Comparison of ENCODE assay signal across 23 cellular contexts in genomic region chr22:21703684-21704316, GRCh38.
"Had no signal": no experiment of that assay in that cellular context is flagged by ENCODE, and none has a peak within 500 bp of the region (broad histone marks: within the 10 kb centered on the region; RNA-seq: fewer than 3 reads in every experiment).

No MANE protein-coding gene starts in this region.

- H3K4me3 Mint-ChIP-seq: activated naive CD4-positive, alpha-beta T cell treated with anti-CD3 and anti-CD28 coated beads, Interleukin-2, amount 10 ng/mL, durations not matched to agents 7 days and 5 days had no signal

- FAIRE-seq: colon, kidney had no signal

- H3K27me3 Mint-ChIP-seq: activated naive CD4-positive, alpha-beta T cell treated with anti-CD3 and anti-CD28 coated beads, Interleukin-2, amount 10 ng/mL, durations not matched to agents 7 days and 5 days; progenitor cell of endocrine pancreas had no signal

- H3K27ac Mint-ChIP-seq: activated naive CD4-positive, alpha-beta T cell treated with anti-CD3 and anti-CD28 coated beads, Interleukin-2, amount 10 ng/mL, durations not matched to agents 7 days and 5 days; progenitor cell of endocrine pancreas had no signal

- H3K9me3 Mint-ChIP-seq: activated naive CD4-positive, alpha-beta T cell treated with anti-CD3 and anti-CD28 coated beads, Interleukin-2, amount 10 ng/mL, durations not matched to agents 7 days and 5 days had no signal

- H3K4me3 ChIP-seq: dorsolateral prefrontal cortex, left lung, stomach, testis, upper lobe of left lung had no signal

- DNase-seq: activated CD4-positive, alpha-beta T cell treated with anti-CD3 and anti-CD28 coated beads, Interleukin-2, amount 50 U/mL, for 1 hour; activated CD4-positive, CD25-positive, alpha-beta regulatory T cell treated with anti-CD3 and anti-CD28 coated beads, Interleukin-2, amount 50 U/mL, for 72 hours; activated CD8-positive, alpha-beta memory T cell treated with anti-CD3 and anti-CD28 coated beads, Interleukin-2, amount 50 U/mL, for 48 hours; activated effector memory CD4-positive, alpha-beta T cell treated with Interleukin-2 at 50 U/mL for 16 hours; activated naive CD4-positive, alpha-beta T cell treated with anti-CD3 and anti-CD28 coated beads, Interleukin-2, amount 10 ng/mL, durations not matched to agents 7 days and 5 days; activated T-cell treated with anti-CD3 and anti-CD28 coated beads, Interleukin-2, amount 50 U/mL, for 48 hours; brain microvascular endothelial cell; central memory CD4-positive, alpha-beta T cell; dorsolateral prefrontal cortex; foreskin melanocyte; hypothalamus; kidney; mammary epithelial cell; midbrain; stimulated activated CD4-positive, alpha-beta T cell treated with anti-CD3 and anti-CD28 coated beads, Interleukin-2, amount 100 ng/mL, for 24 hours; stomach; testis had no signal

- H3K27ac ChIP-seq: brain microvascular endothelial cell, epithelial cell of prostate, left lung, stomach, testis, upper lobe of left lung, VCaP had no signal

- H3K9me3 ChIP-seq: left lung, stomach, testis, upper lobe of left lung had no signal

- ATAC-seq: left lung had no signal

- H3K27me3 ChIP-seq: dorsolateral prefrontal cortex, left lung, stomach, testis, upper lobe of left lung had no signal

- H3K4me1 ChIP-seq: left lung had no signal

- H3K4me1 Mint-ChIP-seq: activated naive CD4-positive, alpha-beta T cell treated with anti-CD3 and anti-CD28 coated beads, Interleukin-2, amount 10 ng/mL, durations not matched to agents 7 days and 5 days had no signal
